ENCODE assay signal across 16 cellular contexts in the genomic region with DNA sequence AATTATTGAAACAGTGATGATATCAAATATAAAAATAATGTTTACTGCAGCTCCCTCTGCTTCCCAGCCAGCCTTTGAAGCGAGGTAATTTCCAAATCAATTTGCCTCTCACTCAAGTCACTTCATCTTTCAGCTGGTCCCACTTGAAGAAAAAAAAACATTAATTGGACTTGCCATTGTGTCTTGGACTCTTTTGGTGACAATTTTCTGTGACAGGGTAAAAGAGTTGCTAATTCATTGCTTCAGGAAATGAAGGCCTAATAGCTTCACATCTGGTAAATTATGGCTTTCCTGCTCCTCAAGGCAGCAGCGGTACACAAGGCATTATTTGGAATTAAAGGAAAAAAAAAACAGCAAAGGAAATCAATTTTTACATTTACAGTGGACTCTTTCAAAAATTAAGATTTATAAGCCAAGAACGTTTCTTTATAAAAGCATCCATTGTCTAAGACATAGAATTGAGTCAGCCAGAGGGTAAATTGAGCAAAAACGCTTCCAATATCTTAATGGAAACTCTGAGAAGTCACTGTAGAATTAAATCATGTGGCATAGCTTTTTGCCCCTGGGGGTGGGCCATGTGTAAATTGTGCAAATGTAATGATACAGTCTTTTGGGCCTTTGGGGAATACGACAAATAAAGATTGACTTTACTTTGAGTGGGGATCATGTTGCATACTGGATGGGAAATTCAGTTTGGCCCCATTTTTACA.
DNase-seq lines count a peak whose midpoint lies in the region; ATAC-seq and TF ChIP-seq lines count a peak whose summit lies in the region.
"Had no signal": no experiment of that assay in that cellular context is flagged by ENCODE, and none has a peak within 500 bp of the region (broad histone marks: within the 10 kb centered on the region; RNA-seq: fewer than 3 reads in every experiment).

No MANE protein-coding gene starts in this region.

- DNase-seq in NCI-H1092 treated with DMSO at 0.1 percent for 48 hours (lab: John Stamatoyannopoulos, UW) (peak; percentile 40), NCI-H1092 (lab: John Stamatoyannopoulos, UW) (no peak), NCI-H1436 (lab: John Stamatoyannopoulos, UW) (peak; percentile 96), RPMI7951 (ENCODE audit: low read depth) (peak; percentile 8), retina (peak; percentile 35), upper lobe of left lung (no peak), NCI-H345 (lab: John Stamatoyannopoulos, UW) (no peak)
- DNase-seq in stimulated activated CD4-positive, alpha-beta T cell treated with anti-CD3 and anti-CD28 coated beads, Interleukin-15, amount 100 ng/mL, for 24 hours, result no peak
- DNase-seq: COR-L47, DMS 273 treated with DMSO at 0.1 percent for 48 hours, KBM-7, NCI-H1694, NCI-H524, PC-9 had no signal

- H3K27me3 ChIP-seq in upper lobe of left lung, result no peaks in the 10 kb centered on the region

- no peaks in the 10 kb centered on the region for H3K9me3 ChIP-seq in upper lobe of left lung

- 74 to 79% methylated on average over 5 of the region's 5 CpGs for WGBS in upper lobe of left lung, 2 donors

- no peak for TF ChIP-seq POLR2A in upper lobe of left lung (IDR thresholded peaks at IDR 0.05)

- no peak for TF ChIP-seq EP300 in upper lobe of left lung (IDR thresholded peaks at IDR 0.05)

- H3K27ac ChIP-seq in upper lobe of left lung, result no peak overlapping the region
- H3K27ac ChIP-seq: 22Rv1, PC-9 had no signal

- no peak for ATAC-seq in upper lobe of left lung (ENCODE audit: low FRiP score in 2 of 2)
- ATAC-seq: HepG2 had no signal

- no peak overlapping the region for H3K4me3 ChIP-seq in upper lobe of left lung
- H3K4me3 ChIP-seq: PC-9 had no signal

- no peak for TF ChIP-seq CTCF in upper lobe of left lung (IDR thresholded peaks at IDR 0.05)

- peaks cover 0 to 3% (median 0%) of the 10 kb centered on the region in 4 donors for H3K36me3 ChIP-seq in upper lobe of left lung

- H3K4me1 ChIP-seq in upper lobe of left lung, result peaks cover 0 to 6% (median 0%) of the 10 kb centered on the region in 4 donors

Comparison
In these comparisons a context has a peak if more than half of its experiments do, and no peak if none do; other contexts are left out.
1. DNase-seq: peak in NCI-H1092 treated with DMSO at 0.1 percent for 48 hours (single experiment), NCI-H1436 (single experiment), RPMI7951 (single experiment) and retina (single experiment); none in NCI-H1092 (single experiment), stimulated activated CD4-positive, alpha-beta T cell treated with anti-CD3 and anti-CD28 coated beads, Interleukin-15, amount 100 ng/mL, for 24 hours (single experiment), upper lobe of left lung (0 of 2) and NCI-H345 (single experiment).